Comparison of ENCODE assay signal across 14 cellular contexts in the genomic region with DNA sequence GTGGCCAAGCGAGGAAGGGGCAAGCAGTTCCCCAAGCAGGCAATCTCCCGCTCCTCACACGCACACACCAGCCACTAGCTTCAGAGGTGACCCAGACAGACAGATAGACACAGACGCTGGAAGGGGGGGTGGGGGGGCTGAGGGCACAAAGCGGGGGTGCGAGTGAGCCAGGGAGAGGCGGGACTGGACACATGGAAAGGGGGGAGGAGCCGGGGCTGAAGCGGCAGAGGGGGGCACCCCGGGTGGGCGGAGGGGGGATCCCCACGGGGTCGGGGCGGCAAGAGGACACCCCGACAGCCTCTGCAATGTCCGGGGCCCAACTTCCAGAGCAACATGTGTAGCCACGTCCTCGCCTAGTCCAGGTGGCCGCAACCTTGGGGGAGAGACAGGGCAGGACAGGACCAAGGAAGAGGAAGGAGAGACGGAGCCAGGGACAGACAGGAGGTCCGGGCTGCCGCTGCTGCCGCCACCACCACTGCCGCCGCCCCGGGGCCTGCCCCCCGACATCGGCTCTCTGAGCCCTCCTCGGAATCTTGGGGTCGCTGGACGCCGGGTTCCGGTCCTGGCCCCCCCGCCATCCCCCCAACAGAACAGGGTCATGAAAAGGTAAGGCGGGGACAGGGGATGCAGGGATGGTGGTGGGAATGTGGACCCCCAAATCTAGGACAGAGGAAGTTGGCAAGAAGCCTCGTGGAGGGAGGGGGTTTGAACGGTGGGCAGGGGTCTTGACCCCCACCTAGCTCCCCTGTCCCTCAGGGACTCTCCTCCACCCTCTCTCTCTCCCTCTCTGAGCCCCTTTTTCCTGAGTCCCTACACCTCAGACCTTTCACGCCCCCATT. TPM values are rescaled to one million over a fixed set of nuclear protein-coding genes. Genes with fewer than 3 reads are reported as not detected.
A peak's percentile ranks its signal among the peaks of the same experiment; 100 is the strongest.
DNase-seq lines count a peak whose midpoint lies in the region; ATAC-seq, FAIRE-seq and TF ChIP-seq lines count a peak whose summit lies in the region.
"Had no signal": no experiment of that assay in that cellular context is flagged by ENCODE, and none has a peak within 500 bp of the region (broad histone marks: within the 10 kb centered on the region; RNA-seq: fewer than 3 reads in every experiment).

No MANE protein-coding gene starts in this region.

- no peak for TF ChIP-seq CTCF in OCI-LY3 (IDR thresholded peaks at IDR 0.05; ENCODE audit: low read depth, low read length)
- no peak for TF ChIP-seq CTCF in osteocyte (IDR thresholded peaks at IDR 0.05)

- H3K9me3 ChIP-seq in OCI-LY3 (ENCODE audit: insufficient read depth, low read length): no peaks in the 10 kb centered on the region
- H3K9me3 ChIP-seq in ectodermal cell (ENCODE audit: control insufficient read depth, low read length): no peaks in the 10 kb centered on the region
- no peaks in the 10 kb centered on the region for H3K9me3 ChIP-seq in MG63
- H3K9me3 ChIP-seq: upper lobe of right lung had no signal

- WGBS in ectodermal cell, 2 experiments: 15 to 16% methylated on average over 36 to 37 of the region's 38 CpGs

- peaks cover 17% of the 10 kb centered on the region for H3K79me2 ChIP-seq in OCI-LY3 (ENCODE audit: low read length)

- H4K20me1 ChIP-seq in OCI-LY3 (ENCODE audit: insufficient read depth, low read length): no peaks in the 10 kb centered on the region

- H3K4me1 Mint-ChIP-seq in osteocyte (ENCODE audit: unreplicated experiment): peaks cover 47% of the 10 kb centered on the region

- H3K27ac ChIP-seq in OCI-LY3 (ENCODE audit: low read length) (no peak overlapping the region), ectodermal cell (ENCODE audit: insufficient read depth, low read depth, low read length, poor library complexity, severe bottlenecking) (no peak overlapping the region)
- H3K27ac ChIP-seq: C4-2B, upper lobe of right lung had no signal

- H3K4me2 ChIP-seq in OCI-LY3 (ENCODE audit: low read length): peak overlapping the region; percentile 100

- H3K4me3 ChIP-seq in OCI-LY3 (ENCODE audit: low read length) (peak overlapping the region; percentile 88), ectodermal cell (ENCODE audit: insufficient read depth, low read depth, low read length) (peak overlapping the region; percentile 30), MG63 (no peak overlapping the region)
- H3K4me3 ChIP-seq: upper lobe of right lung had no signal

- H3K36me3 Mint-ChIP-seq in osteocyte (ENCODE audit: unreplicated experiment): no peaks in the 10 kb centered on the region

- peak; percentile 24 for DNase-seq in SIG-M5 treated with dmso at 0.1 percent for 504 hours (lab: John Stamatoyannopoulos, UW; ENCODE audit: unreplicated experiment)
- no peak for DNase-seq in SIG-M5 (lab: John Stamatoyannopoulos, UW)
- DNase-seq in osteocyte (ENCODE audit: extremely low spot score, unreplicated experiment): no peak
- DNase-seq in HTR-8/SVneo (ENCODE audit: insufficient read length, low spot score): no peak
- no peak for DNase-seq in MG63
- DNase-seq: upper lobe of right lung had no signal

- H3K27ac Mint-ChIP-seq in osteocyte (ENCODE audit: unreplicated experiment): peak overlapping the region; percentile 44
- H3K27ac Mint-ChIP-seq: activated T-helper 2 cell treated with anti-CD3 and anti-CD28 coated beads, Interferon-gamma antibody, Interleukin-2, Interleukin-4, amounts not matched to agents 10 μg/mL and 5 μg/mL and 100 μg/mL, durations not matched to agents 14 hours and 24 hours and 36 hours had no signal

- H3K9ac ChIP-seq in OCI-LY3 (ENCODE audit: low read length): peak overlapping the region; percentile 69

- peaks cover 44% of the 10 kb centered on the region for H3K27me3 ChIP-seq in OCI-LY3 (ENCODE audit: low read depth, low read length)
- H3K27me3 ChIP-seq in ectodermal cell (ENCODE audit: control insufficient read depth, insufficient read depth, low read length, poor library complexity, severe bottlenecking): peaks cover 66% of the 10 kb centered on the region
- H3K27me3 ChIP-seq in MG63: peaks cover 33% of the 10 kb centered on the region

- peaks cover 31% of the 10 kb centered on the region for H3K4me1 ChIP-seq in OCI-LY3 (ENCODE audit: low read length)
- peaks cover 54% of the 10 kb centered on the region for H3K4me1 ChIP-seq in ectodermal cell (ENCODE audit: control insufficient read depth, insufficient read depth, low read length)
- H3K4me1 ChIP-seq: upper lobe of right lung had no signal

- H3K4me3 Mint-ChIP-seq in osteocyte (ENCODE audit: unreplicated experiment): peak overlapping the region; percentile 58

- no peak for ATAC-seq in GM18858 (IDR thresholded peaks at IDR 0.05; ENCODE audit: unreplicated experiment)
- ATAC-seq: esophagus mucosa, upper lobe of right lung had no signal

- peaks cover 10% of the 10 kb centered on the region for H3K27me3 Mint-ChIP-seq in osteocyte (ENCODE audit: unreplicated experiment)

- no peak for FAIRE-seq in HTR-8/SVneo (lab: Jason Lieb, UNC)
- FAIRE-seq: GM18507 had no signal

- H3K36me3 ChIP-seq in OCI-LY3 (replicated peaks; ENCODE audit: low read depth, low read length) (no peaks in the 10 kb centered on the region), ectodermal cell (ENCODE audit: control insufficient read depth, insufficient read depth, low read length) (peaks cover under 1% of the 10 kb centered on the region), MG63 (peaks cover 8% of the 10 kb centered on the region)
- H3K36me3 ChIP-seq: upper lobe of right lung had no signal

- H3K9me3 Mint-ChIP-seq in osteocyte (ENCODE audit: unreplicated experiment): no peaks in the 10 kb centered on the region

- H2AFZ ChIP-seq in OCI-LY3 (ENCODE audit: low read depth, low read length): peak overlapping the region; percentile 43; the same call in 1 of the 2 replicates

RNA-seq across cellular contexts. Expression of a gene that starts 1.1 kb away (rescaled TPM):
- 0.39 TPM for polyA plus RNA-seq in ectodermal cell (2013, experiment 1 of 4)
- 0.52 TPM for polyA plus RNA-seq in ectodermal cell (2013, experiment 2 of 4)
- polyA plus RNA-seq in ectodermal cell (2013, experiment 3 of 4): 0.96 TPM
- polyA plus RNA-seq in ectodermal cell (2013, experiment 4 of 4): 0.85 TPM
- total RNA-seq in osteocyte: 0.68 and 1.2 TPM in 2 replicates
- 0.03 TPM in 1 of 2 replicates, not detected in the other for total RNA-seq in MG63 (2014; rRNA removed; shearing (Covaris generic); ENCODE audit: low replicate concordance)

RNA-seq across cellular contexts. Expression of a gene that starts 3.2 kb away (rescaled TPM):
- polyA plus RNA-seq in ectodermal cell (2013, experiment 1 of 4): 298 TPM
- 301 TPM for polyA plus RNA-seq in ectodermal cell (2013, experiment 2 of 4)
- 217 TPM for polyA plus RNA-seq in ectodermal cell (2013, experiment 3 of 4)
- polyA plus RNA-seq in ectodermal cell (2013, experiment 4 of 4): 240 TPM
- total RNA-seq in osteocyte: 267 and 275 TPM in 2 replicates
- total RNA-seq in MG63 (2014; rRNA removed; shearing (Covaris generic); ENCODE audit: low replicate concordance): 51.3 and 103 TPM in 2 replicates

RNA-seq across cellular contexts. Expression of a gene that starts 30.4 kb away (rescaled TPM):
- polyA plus RNA-seq in ectodermal cell (2013, experiment 1 of 4): not detected
- polyA plus RNA-seq in ectodermal cell (2013, experiment 2 of 4): not detected
- not detected for polyA plus RNA-seq in ectodermal cell (2013, experiment 3 of 4)
- 0.24 TPM for polyA plus RNA-seq in ectodermal cell (2013, experiment 4 of 4)
- not detected in 2 replicates for total RNA-seq in osteocyte
- total RNA-seq in MG63 (2014; rRNA removed; shearing (Covaris generic); ENCODE audit: low replicate concordance): not detected in 2 replicates
- total RNA-seq: activated T-helper 2 cell treated with anti-CD3 and anti-CD28 coated beads, Interferon-gamma antibody, Interleukin-2, Interleukin-4, amounts not matched to agents 10 μg/mL and 5 μg/mL and 100 μg/mL, durations not matched to agents 14 hours and 24 hours and 36 hours; esophagus mucosa; Right ventricle myocardium superior; upper lobe of right lung had no signal

RNA-seq across cellular contexts. Expression of a gene that starts 30.8 kb away (rescaled TPM):
- 12.2 TPM for polyA plus RNA-seq in ectodermal cell (2013, experiment 1 of 4)
- polyA plus RNA-seq in ectodermal cell (2013, experiment 2 of 4): 14.1 TPM
- 9.8 TPM for polyA plus RNA-seq in ectodermal cell (2013, experiment 3 of 4)
- polyA plus RNA-seq in ectodermal cell (2013, experiment 4 of 4): 12.1 TPM
- 9.1 and 12.3 TPM in 2 replicates for total RNA-seq in osteocyte
- total RNA-seq in MG63 (2014; rRNA removed; shearing (Covaris generic); ENCODE audit: low replicate concordance): 3.4 and 5.1 TPM in 2 replicates

RNA-seq across cellular contexts. Expression of a gene that starts 51.2 kb away (rescaled TPM):
- 36.5 TPM for polyA plus RNA-seq in ectodermal cell (2013, experiment 1 of 4)
- 38.5 TPM for polyA plus RNA-seq in ectodermal cell (2013, experiment 2 of 4)
- polyA plus RNA-seq in ectodermal cell (2013, experiment 3 of 4): 17.1 TPM
- polyA plus RNA-seq in ectodermal cell (2013, experiment 4 of 4): 20.9 TPM
- 36.2 and 38.4 TPM in 2 replicates for total RNA-seq in osteocyte
- total RNA-seq in MG63 (2014; rRNA removed; shearing (Covaris generic); ENCODE audit: low replicate concordance): 86.6 and 138 TPM in 2 replicates
